ENCODE assay signal across 19 cellular contexts in genomic region chr21:46498335-46499050, GRCh38. TPM values are rescaled to one million over a fixed set of nuclear protein-coding genes. Genes with fewer than 3 reads are reported as not detected.
DNase-seq lines count a peak whose midpoint lies in the region; ATAC-seq, FAIRE-seq and TF ChIP-seq lines count a peak whose summit lies in the region.
"Had no signal": no experiment of that assay in that cellular context is flagged by ENCODE, and none has a peak within 500 bp of the region (broad histone marks: within the 10 kb centered on the region; RNA-seq: fewer than 3 reads in every experiment).

No MANE protein-coding gene starts in this region.

- peak; percentile 70 for DNase-seq in EL
- DNase-seq in Karpas-422, result no peak
- DNase-seq in K562 (ENCODE audit: extremely low read depth in 1 of 4, low spot score in 3 of 4), result no peak
- DNase-seq in mesendoderm, result no peak
- DNase-seq in naive thymus-derived CD4-positive, alpha-beta T cell, result no peak
- DNase-seq in hepatocyte (ENCODE audit: low spot score), result no peak
- DNase-seq: activated gamma-delta T cell treated with Interleukin-2 at 50 U/mL for 16 hours; dermis blood vessel endothelial cell; H7; NCI-H2081 treated with DMSO at 0.1 percent for 48 hours; NCI-H748 treated with DMSO at 0.1 percent for 48 hours; right lobe of liver; stimulated activated CD4-positive, alpha-beta T cell treated with anti-CD3 and anti-CD28 coated beads, Interleukin-1b, Interleukin-23, amount 100 ng/mL, for 48 hours; T-helper 1 cell had no signal

- in situ Hi-C loops in K562 (cut with MboI), result no loop called here

- H4K20me1 ChIP-seq in Karpas-422 (ENCODE audit: insufficient read depth, low read depth, low read length) (no peaks in the 10 kb centered on the region), K562 (replicated peaks; ENCODE audit: control insufficient read depth, insufficient read depth, low read length) (no peaks in the 10 kb centered on the region), hepatocyte (ENCODE audit: insufficient read depth, poor library complexity, severe bottlenecking) (no peaks in the 10 kb centered on the region)

- H4K5ac ChIP-seq in mesendoderm (ENCODE audit: low read length), result no peak overlapping the region

- H3K79me2 ChIP-seq in Karpas-422 (ENCODE audit: low read length), result peaks cover 17% of the 10 kb centered on the region
- H3K79me2 ChIP-seq in K562 (ENCODE audit: control insufficient read depth, insufficient read depth, low read length), result no peaks in the 10 kb centered on the region
- H3K79me2 ChIP-seq in mesendoderm (ENCODE audit: control insufficient read depth, insufficient read depth, low read length), result no peaks in the 10 kb centered on the region
- H3K79me2 ChIP-seq in hepatocyte, result no peaks in the 10 kb centered on the region

- ATAC-seq in K562 (no peak), GM21526 (IDR thresholded peaks at IDR 0.05; ENCODE audit: low FRiP score, unreplicated experiment) (no peak)
- ATAC-seq in naive thymus-derived CD4-positive, alpha-beta T cell, result no peak
- ATAC-seq: Panc1, WTC11 had no signal

- no peaks in the 10 kb centered on the region for H3K27me3 ChIP-seq in Karpas-422 (ENCODE audit: low read length)
- H3K27me3 ChIP-seq in K562 (ENCODE audit: control insufficient read depth in 2 of 2, insufficient read depth in 2 of 2, low read length in 2 of 2), result no peaks in the 10 kb centered on the region
- no peaks in the 10 kb centered on the region for H3K27me3 ChIP-seq in mesendoderm (ENCODE audit: insufficient read depth, low read length, poor library complexity)
- no peaks in the 10 kb centered on the region for H3K27me3 ChIP-seq in naive thymus-derived CD4-positive, alpha-beta T cell (ENCODE audit: control insufficient read depth in 2 of 2, insufficient read depth in 2 of 2, low read length in 2 of 2)
- H3K27me3 ChIP-seq in hepatocyte, result no peaks in the 10 kb centered on the region
- H3K27me3 ChIP-seq: ascending aorta, right lobe of liver had no signal

- H3K79me1 ChIP-seq in mesendoderm (ENCODE audit: low read length), result peaks cover 2% of the 10 kb centered on the region

- no peak overlapping the region for H3K9ac ChIP-seq in Karpas-422 (ENCODE audit: low read length)
- H3K9ac ChIP-seq in K562 (ENCODE audit: insufficient read depth in 1 of 2, low read depth in 2 of 2, low read length in 2 of 2), result peak overlapping the region in 1 of 2 experiments; percentile 12; a peak in 1 of 4 replicates
- H3K9ac ChIP-seq in mesendoderm (ENCODE audit: low read length), result no peak overlapping the region

- H3K9me1 ChIP-seq in K562 (ENCODE audit: control insufficient read depth, insufficient read depth, low read length), result no peaks in the 10 kb centered on the region

- no peak for FAIRE-seq in K562 (lab: Jason Lieb, UNC)
- FAIRE-seq: keratinocyte had no signal

- H3K23ac ChIP-seq in mesendoderm (ENCODE audit: low read length), result peak overlapping the region; percentile 86

- CTCF ChIA-PET in K562 (lab: Yijun Ruan, JAX; ENCODE audit: low intra/inter-chr PET ratio), result no interaction called here
- CTCF ChIA-PET in naive thymus-derived CD4-positive, alpha-beta T cell (lab: Charles Lee), result interaction anchor here (0.5 to 0.8 kb wide), 2 partner anchors 22 to 44 kb away, joined by 3 to 5 read pairs; no protein-coding TSS in a partner anchor

- H2AFZ ChIP-seq in Karpas-422 (ENCODE audit: low read length) (no peak overlapping the region), K562 (ENCODE audit: low read depth, low read length) (no peak overlapping the region), hepatocyte (no peak overlapping the region)

- TF ChIP-seq CTCF in K562 (IDR thresholded peaks at IDR 0.05 in 2 of 3, conservative IDR thresholded peaks at IDR 0.05 in 1 of 3; ENCODE audit: insufficient read depth in 2 of 3, low read depth in 1 of 3, low read length in 3 of 3), result no peak
- TF ChIP-seq CTCF in hepatocyte (IDR thresholded peaks at IDR 0.05; ENCODE audit: poor library complexity), result no peak

- peaks cover 14 to 54% (median 42%) of the 10 kb centered on the region in 7 donors for H3K4me1 Mint-ChIP-seq in naive thymus-derived CD4-positive, alpha-beta T cell
- H3K4me1 Mint-ChIP-seq: WTC11 had no signal

- H3K27me3 Mint-ChIP-seq in naive thymus-derived CD4-positive, alpha-beta T cell, result no peaks in the 10 kb centered on the region

- no peak overlapping the region for H3K4ac ChIP-seq in mesendoderm (ENCODE audit: low read depth, low read length)

- H2BK120ac ChIP-seq in mesendoderm (ENCODE audit: low read depth, low read length), result no peak overlapping the region

- no peak overlapping the region for H2BK5ac ChIP-seq in mesendoderm (ENCODE audit: low read length)

- POLR2A ChIA-PET in K562 (lab: Yijun Ruan, JAX), result interaction anchor here (0.5 to 1.4 kb wide), 3 partner anchors 15 to 43 kb away, joined by 3 to 4 read pairs (median 3); no protein-coding TSS in a partner anchor
- POLR2A ChIA-PET in naive thymus-derived CD4-positive, alpha-beta T cell (lab: Charles Lee), result interaction anchor here (0.5 to 3.0 kb wide), 2 partner anchors 133 to 138 kb away, joined by 6 to 13 read pairs; partner anchors contain the start of gene PRMT2

- H2BK15ac ChIP-seq in mesendoderm (replicated peaks; ENCODE audit: low read depth), result no peak overlapping the region

- H3K4me3 ChIP-seq in Karpas-422 (ENCODE audit: low read length), result no peak overlapping the region
- H3K4me3 ChIP-seq in K562, result no peak overlapping the region
- H3K4me3 ChIP-seq in mesendoderm (ENCODE audit: low read length), result no peak overlapping the region
- no peak overlapping the region for H3K4me3 ChIP-seq in naive thymus-derived CD4-positive, alpha-beta T cell (ENCODE audit: low read length)
- H3K4me3 ChIP-seq in hepatocyte, result no peak overlapping the region
- H3K4me3 ChIP-seq: ascending aorta, right lobe of liver had no signal

- TF ChIP-seq RAD21 in K562 (CRISPR knock-in tag; conservative IDR thresholded peaks at IDR 0.05 in 1 of 2, IDR thresholded peaks at IDR 0.05 in 1 of 2), result no peak

- WGBS in K562 (ENCODE audit: insufficient coverage, low coverage, missing lambda C conversion rate), result 81% methylated on average over 21 of the region's 26 CpGs
- WGBS in mesendoderm (ENCODE audit: extremely low coverage, insufficient coverage, low lambda C conversion rate), result no CpG with 5 or more reads among the region's 26 CpGs
- 94% methylated on average over 25 of the region's 26 CpGs for WGBS in hepatocyte (ENCODE audit: low lambda C conversion rate, missing lambda C conversion rate)

- H3K4me1 ChIP-seq in Karpas-422 (ENCODE audit: low read length) (peaks cover 44% of the 10 kb centered on the region), K562 (replicated peaks in 1 of 2; ENCODE audit: control insufficient read depth in 2 of 2, insufficient read depth in 2 of 2, low read length in 2 of 2) (peaks cover 5 to 14% of the 10 kb centered on the region in 2 experiments; a peak in 4 of 5 replicates), mesendoderm (ENCODE audit: control insufficient read depth, low read depth, low read length) (no peaks in the 10 kb centered on the region), hepatocyte (ENCODE audit: insufficient read depth) (peaks cover 9% of the 10 kb centered on the region)
- H3K4me1 ChIP-seq in naive thymus-derived CD4-positive, alpha-beta T cell (ENCODE audit: control insufficient read depth in 2 of 2, insufficient read depth in 2 of 2, low read length in 2 of 2), result peaks cover 8 to 12% of the 10 kb centered on the region in 2 donors
- H3K4me1 ChIP-seq: ascending aorta had no signal

- H3K27ac ChIP-seq in Karpas-422 (ENCODE audit: low read length) (peak overlapping the region; percentile 93; the same call in 1 of the 2 replicates), K562 (ENCODE audit: extremely low read depth, low read depth, low read length) (no peak overlapping the region), mesendoderm (ENCODE audit: low read depth, low read length) (no peak overlapping the region), hepatocyte (no peak overlapping the region)
- H3K27ac ChIP-seq in naive thymus-derived CD4-positive, alpha-beta T cell (ENCODE audit: low read depth, low read length), result no peak overlapping the region
- H3K27ac ChIP-seq: ascending aorta, right lobe of liver had no signal

- H3K9me3 ChIP-seq in Karpas-422 (ENCODE audit: low read length) (no peaks in the 10 kb centered on the region), K562 (replicated peaks; ENCODE audit: control insufficient read depth, insufficient read depth, low read depth, low read length) (no peaks in the 10 kb centered on the region), hepatocyte (ENCODE audit: low read depth) (no peaks in the 10 kb centered on the region)
- no peaks in the 10 kb centered on the region for H3K9me3 ChIP-seq in naive thymus-derived CD4-positive, alpha-beta T cell (ENCODE audit: control insufficient read depth in 2 of 3, low read length in 3 of 3)
- H3K9me3 ChIP-seq: ascending aorta, right lobe of liver had no signal

- H3K9me3 Mint-ChIP-seq in naive thymus-derived CD4-positive, alpha-beta T cell, result no peaks in the 10 kb centered on the region
- H3K9me3 Mint-ChIP-seq: WTC11 had no signal

- TF ChIP-seq EP300 in K562 (IDR thresholded peaks at IDR 0.05; ENCODE audit: low read length), result no peak

- no peak overlapping the region for H3K18ac ChIP-seq in mesendoderm (ENCODE audit: low read length)

- BruUV-seq in K562 (replicated peaks; lab: Mats Ljungman, UMichigan), result no TSS peak

- H2AK5ac ChIP-seq in mesendoderm (ENCODE audit: low read length), result no peak overlapping the region

- peaks cover 32% of the 10 kb centered on the region; the same call in 1 of the 2 replicates for H3K36me3 ChIP-seq in Karpas-422 (ENCODE audit: insufficient read depth, low read length)
- peaks cover 64% of the 10 kb centered on the region for H3K36me3 ChIP-seq in K562 (ENCODE audit: control insufficient read depth, insufficient read depth, low read length)
- no peaks in the 10 kb centered on the region for H3K36me3 ChIP-seq in mesendoderm (ENCODE audit: control insufficient read depth, insufficient read depth, low read length)
- peaks cover 0 to 54% (median 3%) of the 10 kb centered on the region in 3 experiments for H3K36me3 ChIP-seq in naive thymus-derived CD4-positive, alpha-beta T cell (ENCODE audit: control insufficient read depth in 2 of 3, insufficient read depth in 3 of 3, low read length in 3 of 3)
- H3K36me3 ChIP-seq in hepatocyte (replicated peaks; ENCODE audit: insufficient read depth, low read depth), result no peaks in the 10 kb centered on the region

- H3K56ac ChIP-seq in mesendoderm (ENCODE audit: low read length), result no peak overlapping the region

- peaks cover 20 to 60% (median 32%) of the 10 kb centered on the region in 5 donors for H3K36me3 Mint-ChIP-seq in naive thymus-derived CD4-positive, alpha-beta T cell

- H3K27ac Mint-ChIP-seq in naive thymus-derived CD4-positive, alpha-beta T cell, result peak overlapping the region in 2 of 9 donors; percentile 17 to 33
- H3K27ac Mint-ChIP-seq: WTC11 had no signal

- H3K9me2 ChIP-seq in Karpas-422 (replicated peaks; ENCODE audit: insufficient read depth, low read length) (no peaks in the 10 kb centered on the region), hepatocyte (replicated peaks; ENCODE audit: insufficient read depth) (no peaks in the 10 kb centered on the region)

- no peak overlapping the region for H3K4me2 ChIP-seq in Karpas-422 (ENCODE audit: low read depth, low read length, poor library complexity, severe bottlenecking)
- H3K4me2 ChIP-seq in K562 (ENCODE audit: insufficient read depth, low read length), result no peak overlapping the region
- H3K4me2 ChIP-seq in mesendoderm (ENCODE audit: low read length), result no peak overlapping the region
- H3K4me2 ChIP-seq in hepatocyte, result no peak overlapping the region

- H3K4me3 Mint-ChIP-seq in naive thymus-derived CD4-positive, alpha-beta T cell, result no peak overlapping the region
- H3K4me3 Mint-ChIP-seq: WTC11 had no signal

- TF ChIP-seq POLR2A in K562 (conservative IDR thresholded peaks at IDR 0.05), result no peak

- H4K8ac ChIP-seq in mesendoderm (ENCODE audit: low read depth, low read length), result no peak overlapping the region

- intact Hi-C loops in K562 (cut with micrococcal nuclease), result no loop called here
- intact Hi-C loops in naive thymus-derived CD4-positive, alpha-beta T cell (cut with micrococcal nuclease), result no loop called here

RNA-seq across cellular contexts. Expression of gene DIP2A, which starts 39.8 kb away (rescaled TPM):
- total RNA-seq in Karpas-422 (2014; rRNA removed; shearing (Covaris generic); ENCODE audit: low replicate concordance), result 29.4 and 32.4 TPM in 2 replicates
- total RNA-seq in K562 (2011; cell fraction: chromatin; rRNA removed; ENCODE audit: low replicate concordance), result 344 and 474 TPM in 2 replicates
- total RNA-seq in K562 (2011; cell fraction: nucleolus; rRNA removed), result 211 and 231 TPM in 2 replicates
- 245 and 258 TPM in 2 replicates for total RNA-seq in K562 (2011; cell fraction: nucleoplasm; rRNA removed)
- total RNA-seq in K562 (2014; rRNA removed) (13.8 and 19.7 TPM in 2 replicates), K562 (2014; rRNA removed; fragmentation: Illumina TruSeq; extraction: Trizol) (14.9 and 19.1 TPM in 2 replicates), K562 (2015; rRNA removed; fragmentation: Illumina TruSeq; extraction: Trizol) (19.6 and 20.3 TPM in 2 replicates), K562 (2021) (31.1 and 32.3 TPM in 2 replicates), hepatocyte (22.7 and 24.6 TPM in 2 replicates)
- polyA plus RNA-seq in K562 (2011; rRNA removed) (34.5 and 41.3 TPM in 2 replicates), K562 (2014; fragmentation: Illumina TruSeq; extraction: Trizol) (21.3 and 23.9 TPM in 2 replicates), K562 (2014; fragmentation: Nextera tagmentation; extraction: Ambion mirVana) (1 to 10 TPM; 4.3 to 4.6 TPM), K562 (2014; rRNA removed) (30.0 and 31.1 TPM in 2 replicates), hepatocyte (16.7 and 19.8 TPM in 2 replicates)
- 22.5 and 24.1 TPM in 2 replicates for polyA plus RNA-seq in K562 (2011; cell fraction: cytosol; rRNA removed)
- 167 and 196 TPM in 2 replicates for polyA plus RNA-seq in K562 (2011; cell fraction: nucleus; rRNA removed)
- polyA plus RNA-seq in K562 (2012), result 21.7 and 36.7 TPM in 2 replicates
- 48.3 and 48.8 TPM in 2 replicates for polyA minus RNA-seq in K562 (2011; rRNA and poly(A)+ RNA removed)
- 21.6 and 23.7 TPM in 2 replicates for polyA minus RNA-seq in K562 (2011; cell fraction: cytosol; rRNA and poly(A)+ RNA removed)
- 89.9 and 113 TPM in 2 replicates for polyA minus RNA-seq in K562 (2011; cell fraction: nucleus; rRNA and poly(A)+ RNA removed)
- 8.4 TPM for polyA plus RNA-seq in mesendoderm (2013, experiment 1 of 2)
- polyA plus RNA-seq in mesendoderm (2013, experiment 2 of 2), result 8.3 TPM
- total RNA-seq in naive thymus-derived CD4-positive, alpha-beta T cell, result 100 to 1,000 TPM in 4 of 5 experiments, 10 to 100 TPM in 1; 54.7 to 118 (median 108) TPM
- polyA plus RNA-seq in naive thymus-derived CD4-positive, alpha-beta T cell, result 10 to 100 TPM; 16.9 to 22.9 TPM
